Comparison of ENCODE assay signal across 12 cellular contexts in the genomic region with DNA sequence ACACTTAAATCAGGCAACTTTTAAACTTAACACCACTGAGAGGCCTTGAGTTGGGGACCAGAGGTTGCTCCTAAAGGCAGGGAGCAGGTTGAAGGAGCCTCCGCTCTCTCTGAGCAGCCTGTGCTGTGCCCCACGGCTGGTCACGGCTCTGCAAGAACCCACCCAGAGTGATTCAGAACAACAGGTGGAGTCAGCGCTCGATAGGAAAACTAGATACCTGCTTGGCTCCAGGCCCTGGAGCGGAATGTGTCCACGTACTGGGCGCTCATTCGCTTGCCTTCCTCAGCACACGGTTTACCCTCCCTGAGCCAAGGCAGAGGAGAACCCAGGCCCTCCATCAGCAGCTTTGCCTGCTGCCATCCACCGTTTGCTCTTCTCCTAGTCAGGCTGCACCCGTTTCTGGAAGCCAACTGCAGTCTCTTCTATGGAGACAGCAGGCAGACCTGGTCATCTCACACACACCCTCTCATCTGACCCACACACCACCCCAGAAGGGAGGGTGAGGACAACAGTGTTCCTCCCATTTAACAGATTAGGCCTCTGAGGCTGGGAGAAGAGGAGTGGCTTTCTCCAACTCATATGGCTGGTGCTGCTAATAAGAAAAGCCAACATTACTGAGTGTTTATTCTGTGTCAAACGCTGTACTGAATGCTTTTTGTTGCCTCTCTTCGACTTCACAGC. TPM values are rescaled to one million over a fixed set of nuclear protein-coding genes. Genes with fewer than 3 reads are reported as not detected.
DNase-seq lines count a peak whose midpoint lies in the region; ATAC-seq, FAIRE-seq and TF ChIP-seq lines count a peak whose summit lies in the region.
"Had no signal": no experiment of that assay in that cellular context is flagged by ENCODE, and none has a peak within 500 bp of the region (broad histone marks: within the 10 kb centered on the region; RNA-seq: fewer than 3 reads in every experiment).

No MANE protein-coding gene starts in this region.

- WGBS in sigmoid colon, 2 donors, result 89% methylated on average over 14 of the region's 14 CpGs

- no peaks in the 10 kb centered on the region for H3K36me3 ChIP-seq in sigmoid colon

- H3K36me3 Mint-ChIP-seq in activated CD8-positive, alpha-beta T cell treated with anti-CD3 and anti-CD28 coated beads for 36 hours (ENCODE audit: low read depth), result peaks cover 4% of the 10 kb centered on the region

- no peaks in the 10 kb centered on the region for H3K27me3 Mint-ChIP-seq in activated CD8-positive, alpha-beta T cell treated with anti-CD3 and anti-CD28 coated beads for 36 hours

- intact Hi-C loops in activated CD8-positive, alpha-beta T cell treated with anti-CD3 and anti-CD28 coated beads for 36 hours (cut with micrococcal nuclease), result no loop called here
- intact Hi-C loops in sigmoid colon (cut with DNase I), result no loop called here

- H3K9me3 Mint-ChIP-seq in activated CD8-positive, alpha-beta T cell treated with anti-CD3 and anti-CD28 coated beads for 36 hours, result no peaks in the 10 kb centered on the region
- H3K9me3 Mint-ChIP-seq: H9 had no signal

- no peak overlapping the region for H3K4me3 ChIP-seq in sigmoid colon

- peak overlapping the region; percentile 67 to 95 (median 82) for H3K27ac ChIP-seq in sigmoid colon

- CTCF ChIA-PET in activated CD8-positive, alpha-beta T cell treated with anti-CD3 and anti-CD28 coated beads for 36 hours (lab: Charles Lee), result interaction anchor here (1.5 kb wide), 1 partner anchor 13 kb away, joined by 3 read pairs; no protein-coding TSS in a partner anchor

- H3K4me3 Mint-ChIP-seq in activated CD8-positive, alpha-beta T cell treated with anti-CD3 and anti-CD28 coated beads for 36 hours, result no peak overlapping the region
- H3K4me3 Mint-ChIP-seq: H9 had no signal

- POLR2A ChIA-PET in activated CD8-positive, alpha-beta T cell treated with anti-CD3 and anti-CD28 coated beads for 36 hours (lab: Charles Lee), result no interaction called here

- peak; percentile 50 for FAIRE-seq in GM12891 (lab: Jason Lieb, UNC)
- FAIRE-seq in islet of Langerhans (lab: Jason Lieb, UNC), result peak; percentile 41

- H3K9me3 ChIP-seq in sigmoid colon, result no peaks in the 10 kb centered on the region

- H3K27ac Mint-ChIP-seq in activated CD8-positive, alpha-beta T cell treated with anti-CD3 and anti-CD28 coated beads for 36 hours, result peak overlapping the region; percentile 93

- no peaks in the 10 kb centered on the region for H3K27me3 ChIP-seq in sigmoid colon

- no peak for TF ChIP-seq POLR2A in GM12891 (IDR thresholded peaks at IDR 0.05; ENCODE audit: low read depth, low read length)
- no peak for TF ChIP-seq POLR2A in sigmoid colon (IDR thresholded peaks at IDR 0.05)

- no peak for DNase-seq in GM12891 (ENCODE audit: insufficient read length, low spot score)
- no peak for DNase-seq in activated CD8-positive, alpha-beta T cell treated with anti-CD3 and anti-CD28 coated beads for 36 hours
- DNase-seq in sigmoid colon, result peak; percentile 37
- no peak for DNase-seq in left lobe of liver (ENCODE audit: low spot score)
- DNase-seq in NCI-H146 (lab: John Stamatoyannopoulos, UW), result no peak
- no peak for DNase-seq in NCI-H1417 treated with DMSO at 0.1 percent for 48 hours (lab: John Stamatoyannopoulos, UW)
- DNase-seq: activated CD4-positive, alpha-beta T cell treated with anti-CD3 and anti-CD28 coated beads, Interleukin-2, amount 50 U/mL, for 48 hours; Calu3; NCI-H187 had no signal

- peaks cover 47% of the 10 kb centered on the region for H3K4me1 Mint-ChIP-seq in activated CD8-positive, alpha-beta T cell treated with anti-CD3 and anti-CD28 coated beads for 36 hours (ENCODE audit: low read depth)

- no peak for ATAC-seq in activated CD8-positive, alpha-beta T cell treated with anti-CD3 and anti-CD28 coated beads for 36 hours
- ATAC-seq in left lobe of liver, result no peak
- ATAC-seq in HG03469 (IDR thresholded peaks at IDR 0.05; ENCODE audit: unreplicated experiment), result no peak

- no peak for TF ChIP-seq CTCF in activated CD8-positive, alpha-beta T cell treated with anti-CD3 and anti-CD28 coated beads for 36 hours (IDR thresholded peaks at IDR 0.05)
- TF ChIP-seq CTCF in sigmoid colon (IDR thresholded peaks at IDR 0.05), result no peak

- no peak for TF ChIP-seq EP300 in sigmoid colon (IDR thresholded peaks at IDR 0.05)

- H3K4me1 ChIP-seq in sigmoid colon, result peaks cover 2 to 69% (median 65%) of the 10 kb centered on the region in 4 donors

TF ChIP-seq in GM12891, 5 proteins besides CTCF, POLR2A, EP300 and RAD21:
- no peak for TF ChIP-seq POLR2AphosphoS5 (IDR thresholded peaks at IDR 0.05; ENCODE audit: low read depth, low read length)
- no peak for TF ChIP-seq PAX5 (IDR thresholded peaks at IDR 0.05; ENCODE audit: insufficient read depth, low read length, severe bottlenecking)
- TF ChIP-seq SPI1 (IDR thresholded peaks at IDR 0.05; ENCODE audit: low read depth, low read length), result no peak
- TF ChIP-seq TAF1 (IDR thresholded peaks at IDR 0.05; ENCODE audit: low read depth, low read length), result no peak
- no peak for TF ChIP-seq POU2F2 (IDR thresholded peaks at IDR 0.05; ENCODE audit: low read depth, low read length)

RNA-seq across cellular contexts. Expression of a gene that starts 37.6 kb away (rescaled TPM):
- 287 TPM for polyA plus RNA-seq in GM12891 (2012; ENCODE audit: low read depth, missing spikeins)
- total RNA-seq in activated CD8-positive, alpha-beta T cell treated with anti-CD3 and anti-CD28 coated beads for 36 hours, result 100 to 1,000 TPM; 186 to 190 TPM
- total RNA-seq in sigmoid colon (100 to 1,000 TPM in 3 of 4 donors, 10 to 100 TPM in 1; 64.3 to 140 (median 127) TPM), left lobe of liver (30.3 TPM)
- 100 to 1,000 TPM; 179 to 327 (median 236) TPM for polyA plus RNA-seq in sigmoid colon
